ENCODE assay signal across 8 cellular contexts in genomic region chr2:98607104-98607503, GRCh38. TPM values are rescaled to one million over a fixed set of nuclear protein-coding genes. Genes with fewer than 3 reads are reported as not detected.
DNase-seq lines count a peak whose midpoint lies in the region; ATAC-seq and TF ChIP-seq lines count a peak whose summit lies in the region.

No MANE protein-coding gene starts in this region.

- POLR2A ChIA-PET in WTC11 (lab: Charles Lee): no interaction called here

- TF ChIP-seq CTCF in WTC11 (IDR thresholded peaks at IDR 0.05): no peak

- H3K27ac Mint-ChIP-seq in T-helper 2 cell treated with Interferon-gamma antibody and Interleukin-4, amounts not matched to agents 5 μg/mL and 100 μg/mL, for 36 hours: peak overlapping the region; percentile 95
- peak overlapping the region; percentile 73; the same call in 1 of the 2 replicates for H3K27ac Mint-ChIP-seq in WTC11
- H3K27ac Mint-ChIP-seq in stimulated activated memory B cell treated with anti-CD40 and anti-IgM and Interleukin-4, amounts not matched to agents 10 μg/mL and 1 μg/mL and 100 μg/mL, for 72 hours: peak overlapping the region; percentile 97

- peaks cover 44% of the 10 kb centered on the region for H3K4me1 Mint-ChIP-seq in T-helper 2 cell treated with Interferon-gamma antibody and Interleukin-4, amounts not matched to agents 5 μg/mL and 100 μg/mL, for 36 hours (ENCODE audit: low read depth)
- peaks cover 20% of the 10 kb centered on the region for H3K4me1 Mint-ChIP-seq in WTC11
- H3K4me1 Mint-ChIP-seq in stimulated activated memory B cell treated with anti-CD40 and anti-IgM and Interleukin-4, amounts not matched to agents 10 μg/mL and 1 μg/mL and 100 μg/mL, for 72 hours: peaks cover 44% of the 10 kb centered on the region

- peaks cover 17% of the 10 kb centered on the region for H3K36me3 Mint-ChIP-seq in T-helper 2 cell treated with Interferon-gamma antibody and Interleukin-4, amounts not matched to agents 5 μg/mL and 100 μg/mL, for 36 hours (ENCODE audit: low read depth)
- H3K36me3 Mint-ChIP-seq in WTC11: peaks cover 25% of the 10 kb centered on the region
- peaks cover 8% of the 10 kb centered on the region for H3K36me3 Mint-ChIP-seq in stimulated activated memory B cell treated with anti-CD40 and anti-IgM and Interleukin-4, amounts not matched to agents 10 μg/mL and 1 μg/mL and 100 μg/mL, for 72 hours

- DNase-seq in T-helper 2 cell treated with Interferon-gamma antibody and Interleukin-4, amounts not matched to agents 5 μg/mL and 100 μg/mL, for 36 hours (ENCODE audit: low spot score): no peak
- DNase-seq in T-helper 2 cell: no peak
- no peak for DNase-seq in WTC11 (ENCODE audit: low spot score)
- DNase-seq in stimulated activated CD4-positive, alpha-beta T cell treated with anti-CD3 and anti-CD28 coated beads, Interleukin-2, amount 100 ng/mL, for 24 hours: no peak
- no peak for DNase-seq in NCI-H2081 (lab: John Stamatoyannopoulos, UW)

- H3K27me3 Mint-ChIP-seq in T-helper 2 cell treated with Interferon-gamma antibody and Interleukin-4, amounts not matched to agents 5 μg/mL and 100 μg/mL, for 36 hours (ENCODE audit: low read depth): no peaks in the 10 kb centered on the region
- H3K27me3 Mint-ChIP-seq in WTC11 (ENCODE audit: low read depth): no peaks in the 10 kb centered on the region
- no peaks in the 10 kb centered on the region for H3K27me3 Mint-ChIP-seq in stimulated activated memory B cell treated with anti-CD40 and anti-IgM and Interleukin-4, amounts not matched to agents 10 μg/mL and 1 μg/mL and 100 μg/mL, for 72 hours

- peak overlapping the region; percentile 85 for H3K4me3 ChIP-seq in iPS-11a (ENCODE audit: low read depth, low read length)

- no peaks in the 10 kb centered on the region for H3K9me3 Mint-ChIP-seq in T-helper 2 cell treated with Interferon-gamma antibody and Interleukin-4, amounts not matched to agents 5 μg/mL and 100 μg/mL, for 36 hours
- no peaks in the 10 kb centered on the region for H3K9me3 Mint-ChIP-seq in WTC11
- H3K9me3 Mint-ChIP-seq in stimulated activated memory B cell treated with anti-CD40 and anti-IgM and Interleukin-4, amounts not matched to agents 10 μg/mL and 1 μg/mL and 100 μg/mL, for 72 hours: no peaks in the 10 kb centered on the region

- peak overlapping the region; percentile 90 for H3K4me3 Mint-ChIP-seq in T-helper 2 cell treated with Interferon-gamma antibody and Interleukin-4, amounts not matched to agents 5 μg/mL and 100 μg/mL, for 36 hours
- H3K4me3 Mint-ChIP-seq in WTC11: peak overlapping the region; percentile 82
- peak overlapping the region; percentile 84 for H3K4me3 Mint-ChIP-seq in stimulated activated memory B cell treated with anti-CD40 and anti-IgM and Interleukin-4, amounts not matched to agents 10 μg/mL and 1 μg/mL and 100 μg/mL, for 72 hours

- no peak for ATAC-seq in WTC11
- ATAC-seq in stimulated activated memory B cell treated with anti-CD40 and anti-IgM and Interleukin-4, amounts not matched to agents 10 μg/mL and 1 μg/mL and 100 μg/mL, for 72 hours: no peak
- ATAC-seq in GM19397 (IDR thresholded peaks at IDR 0.05; ENCODE audit: unreplicated experiment): no peak

- CTCF ChIA-PET in WTC11 (lab: Charles Lee): interaction anchor here (1.3 kb wide), 1 partner anchor 37 kb away, joined by 4 read pairs; no protein-coding TSS in a partner anchor

TF ChIP-seq in WTC11, 78 proteins besides CTCF, POLR2A, EP300 and RAD21 (continues in another document):
- TF ChIP-seq ESRRA (CRISPR knock-in tag; IDR thresholded peaks at IDR 0.05; ENCODE audit: borderline replicate concordance) (no peak), E2F5 (CRISPR knock-in tag; IDR thresholded peaks at IDR 0.05) (no peak), PREB (CRISPR knock-in tag; IDR thresholded peaks at IDR 0.05; ENCODE audit: borderline replicate concordance) (no peak), FOXP4 (CRISPR knock-in tag; IDR thresholded peaks at IDR 0.05) (no peak), ARID4B (CRISPR knock-in tag; IDR thresholded peaks at IDR 0.05; ENCODE audit: borderline replicate concordance) (no peak), PRRX2 (CRISPR knock-in tag; IDR thresholded peaks at IDR 0.05) (no peak), TCF7 (CRISPR knock-in tag; IDR thresholded peaks at IDR 0.05; ENCODE audit: low read depth) (no peak), MYBL2 (CRISPR knock-in tag; IDR thresholded peaks at IDR 0.05) (no peak), MXD4 (CRISPR knock-in tag; IDR thresholded peaks at IDR 0.05; ENCODE audit: borderline replicate concordance) (no peak), CREB1 (CRISPR knock-in tag; IDR thresholded peaks at IDR 0.05) (no peak)

RNA-seq across cellular contexts. Expression of gene COA5, which starts 1.2 kb away (rescaled TPM):
- total RNA-seq in WTC11 (2021): 29.3 to 35.4 TPM (median 34.7 TPM) in 3 replicates

RNA-seq across cellular contexts. Expression of gene UNC50, which starts 1.3 kb away (rescaled TPM):
- 26.7 to 32.8 TPM (median 29.6 TPM) in 3 replicates for total RNA-seq in WTC11 (2021)
